ENCODE assay signal across 8 cellular contexts in the genomic region with DNA sequence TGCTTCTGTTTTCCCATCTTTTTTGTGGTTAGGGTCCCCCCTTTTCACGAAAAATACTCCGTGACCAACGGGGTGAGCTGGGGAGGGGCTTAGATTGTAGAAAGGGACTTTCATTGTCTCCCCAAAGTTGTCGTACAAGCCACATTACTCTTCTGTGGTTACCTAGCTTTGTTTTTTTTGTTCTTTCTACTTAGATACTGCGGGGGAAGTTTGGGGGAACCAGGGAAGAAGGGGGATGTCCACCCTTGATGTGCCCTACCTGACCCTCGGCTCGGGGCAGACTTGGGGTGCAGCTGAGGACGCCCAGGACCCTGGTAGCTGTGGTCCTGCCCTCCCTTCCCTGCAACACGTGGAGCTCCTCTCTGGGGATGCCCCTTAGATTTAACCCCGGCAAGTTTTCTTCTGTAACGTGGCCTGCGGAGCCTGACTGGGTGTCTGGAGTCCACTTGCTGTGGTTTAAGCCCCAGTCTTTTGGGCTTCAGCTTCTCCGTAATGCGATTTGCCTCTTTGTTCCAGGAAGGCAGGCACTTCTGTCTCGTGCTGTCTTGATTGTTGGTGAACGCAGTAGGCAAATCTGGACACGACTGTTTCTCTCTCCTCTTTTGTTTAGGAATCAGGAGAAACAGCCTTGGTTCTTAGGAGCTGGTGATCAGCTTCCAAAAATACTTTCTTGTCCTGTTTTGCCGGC. TPM values are rescaled to one million over a fixed set of nuclear protein-coding genes. Genes with fewer than 3 reads are reported as not detected.
DNase-seq lines count a peak whose midpoint lies in the region; ATAC-seq and TF ChIP-seq lines count a peak whose summit lies in the region.

No MANE protein-coding gene starts in this region.

- ATAC-seq in left cardiac atrium (peak; percentile 36 to 37), GM19397 (IDR thresholded peaks at IDR 0.05; ENCODE audit: unreplicated experiment) (no peak), HG03354 (IDR thresholded peaks at IDR 0.05; ENCODE audit: poor library complexity, severe bottlenecking, unreplicated experiment) (no peak)

- H2BK15ac ChIP-seq in H9 (ENCODE audit: low read depth, low read length) = no peak overlapping the region

- no peak overlapping the region for H2BK5ac ChIP-seq in H9 (ENCODE audit: insufficient read length, low read length)

- H3K79me2 ChIP-seq in H9 (ENCODE audit: insufficient read depth, low read length) = peaks cover 36% of the 10 kb centered on the region; the same call in 1 of the 2 replicates

- peak overlapping the region; percentile 76 for H3K14ac ChIP-seq in H9 (ENCODE audit: insufficient read depth, low read length)

- H4K5ac ChIP-seq in H9 (ENCODE audit: insufficient read length, low read depth, low read length) = peak overlapping the region; percentile 37

- H3K27ac Mint-ChIP-seq in H9 = peak overlapping the region; percentile 19 to 92 (median 56); a peak in 6 of 7 replicates

- no peaks in the 10 kb centered on the region for H3K9me3 ChIP-seq in H9 (ENCODE audit: control insufficient read depth, low read depth, low read length)
- no peaks in the 10 kb centered on the region for H3K9me3 ChIP-seq in SJCRH30 (replicated peaks)

- H3K23ac ChIP-seq in H9 (ENCODE audit: insufficient read length, low read depth, low read length) = no peak overlapping the region

- no peak overlapping the region for H2BK12ac ChIP-seq in H9 (ENCODE audit: insufficient read length, low read depth, low read length)

- H2AK5ac ChIP-seq in H9 (ENCODE audit: insufficient read length, low read length) = no peak overlapping the region

- H3K27me3 Mint-ChIP-seq in H9 (ENCODE audit: low read depth) = 0 out of 2 replicates have a peak, but pooled peaks cover 2% of the 10 kb centered on the region

- H3K4ac ChIP-seq in H9 (ENCODE audit: low read depth, low read length) = no peak overlapping the region

- no peak overlapping the region for H4K91ac ChIP-seq in H9 (ENCODE audit: insufficient read length, low read depth, low read length)

- peaks cover 2 to 15% (median 3%) of the 10 kb centered on the region in 3 experiments; a peak in 5 of 7 replicates for H3K36me3 Mint-ChIP-seq in H9 (ENCODE audit: insufficient read depth in 1 of 3, low read depth in 3 of 3)

- H3K4me2 ChIP-seq in H9 (ENCODE audit: insufficient read depth, insufficient read length, low read length) = peak overlapping the region; percentile 93

- H3K9ac ChIP-seq in H9 (ENCODE audit: extremely low read depth, insufficient read length, low read length) = peak overlapping the region; percentile 84

- H3K4me1 ChIP-seq in H9 (ENCODE audit: insufficient read depth, low read length) = no peaks in the 10 kb centered on the region; the same call in 1 of the 2 replicates
- peaks cover 10% of the 10 kb centered on the region for H3K4me1 ChIP-seq in SJCRH30

- H2AFZ ChIP-seq in H9 (ENCODE audit: low read length) = no peak overlapping the region

- no peak for TF ChIP-seq CTCF in AG09309 (IDR thresholded peaks at IDR 0.05; ENCODE audit: control insufficient read depth, insufficient read depth, low read depth, low read length, missing control alignments)
- no peak for TF ChIP-seq CTCF in H9 (conservative IDR thresholded peaks at IDR 0.05)

- peaks cover 14% of the 10 kb centered on the region for H3K23me2 ChIP-seq in H9 (ENCODE audit: insufficient read length, low read depth, low read length, poor library complexity, severe bottlenecking)

- no peaks in the 10 kb centered on the region for H3K9me3 Mint-ChIP-seq in H9

- peak overlapping the region; percentile 47 for H3K18ac ChIP-seq in H9 (ENCODE audit: insufficient read length, low read depth, low read length)

- peak overlapping the region; percentile 91 to 92 for H3K4me3 Mint-ChIP-seq in H9

- H3K36me3 ChIP-seq in SJCRH30 = no peaks in the 10 kb centered on the region

- no peaks in the 10 kb centered on the region for H3K27me3 ChIP-seq in H9 (ENCODE audit: insufficient read depth, low read length)
- H3K27me3 ChIP-seq in SJCRH30 = no peaks in the 10 kb centered on the region

- H4K8ac ChIP-seq in H9 (replicated peaks; ENCODE audit: insufficient read length, low read depth, low read length) = no peak overlapping the region

- no CpG with 5 or more reads among the region's 18 CpGs for WGBS in H9 (ENCODE audit: extremely low coverage, insufficient read length, low lambda C conversion rate)

- intact Hi-C loops in left cardiac atrium (cut with DNase I) = loop anchor here (2.0 to 10.0 kb wide), 3 partner anchors 56 to 104 kb away; no protein-coding TSS in a partner anchor

- DNase-seq in AG09309 (ENCODE audit: low read depth) = no peak
- DNase-seq in H9 = no peak
- DNase-seq in SJCRH30 = peak; percentile 37 to 56
- DNase-seq in activated naive CD8-positive, alpha-beta T cell treated with anti-CD3 and anti-CD28 coated beads, Interleukin-2, amount 50 U/mL, for 16 hours (ENCODE audit: low read depth, low spot score) = peak; percentile 12
- no peak for DNase-seq in left cardiac atrium
- DNase-seq in renal cortical epithelial cell (ENCODE audit: low read depth) = peak; percentile 47

- peak overlapping the region; percentile 80 for H3K4me3 ChIP-seq in AG09309 (ENCODE audit: control insufficient read depth, low read depth, low read length)
- H3K4me3 ChIP-seq in SJCRH30 = peak overlapping the region; percentile 73

- H4K20me1 ChIP-seq in H9 (ENCODE audit: control insufficient read depth, insufficient read depth, insufficient read length) = no peaks in the 10 kb centered on the region

- no peak overlapping the region for H2BK20ac ChIP-seq in H9 (ENCODE audit: low read depth, low read length, poor library complexity, severe bottlenecking)

- no peak overlapping the region for H3K27ac ChIP-seq in H9 (ENCODE audit: insufficient read length, low read depth, low read length)
- H3K27ac ChIP-seq in SJCRH30 = peak overlapping the region; percentile 52

- H3T11ph ChIP-seq in H9 (ENCODE audit: low read length) = no peak overlapping the region

- H3K56ac ChIP-seq in H9 (ENCODE audit: insufficient read length, low read depth, low read length) = no peak overlapping the region

- H3K4me1 Mint-ChIP-seq in H9 = peaks cover 31 to 33% of the 10 kb centered on the region in 2 experiments

- H2BK120ac ChIP-seq in H9 (ENCODE audit: low read depth, low read length, poor library complexity, severe bottlenecking) = no peak overlapping the region

- H3K79me1 ChIP-seq in H9 (ENCODE audit: insufficient read depth, low read depth, low read length, poor library complexity, severe bottlenecking) = peaks cover 15% of the 10 kb centered on the region

RNA-seq across cellular contexts. Expression of gene ABCC1, which starts 0.9 kb away (rescaled TPM):
- total RNA-seq in H9 (2021) = 51.7 and 56.4 TPM in 2 replicates
- total RNA-seq in SJCRH30 (2014; rRNA removed; shearing (Covaris generic)) = 10.0 and 10.1 TPM in 2 replicates
- 10 to 100 TPM; 16.2 to 20.9 TPM for total RNA-seq in left cardiac atrium
- 20.5 and 96.8 TPM in 2 replicates for total RNA-seq in renal cortical epithelial cell

Comparison
In these comparisons a context has a peak if more than half of its experiments do, and no peak if none do; other contexts are left out.
1. DNase-seq: peak in SJCRH30 (2 of 2), activated naive CD8-positive, alpha-beta T cell treated with anti-CD3 and anti-CD28 coated beads, Interleukin-2, amount 50 U/mL, for 16 hours (single experiment) and renal cortical epithelial cell (single experiment); none in AG09309 (single experiment), H9 (single experiment) and left cardiac atrium (single experiment).
2. ATAC-seq: peak in left cardiac atrium (2 of 2); none in GM19397 (single experiment) and HG03354 (single experiment).